ENCODE assay signal across 1 cellular context in the genomic region with DNA sequence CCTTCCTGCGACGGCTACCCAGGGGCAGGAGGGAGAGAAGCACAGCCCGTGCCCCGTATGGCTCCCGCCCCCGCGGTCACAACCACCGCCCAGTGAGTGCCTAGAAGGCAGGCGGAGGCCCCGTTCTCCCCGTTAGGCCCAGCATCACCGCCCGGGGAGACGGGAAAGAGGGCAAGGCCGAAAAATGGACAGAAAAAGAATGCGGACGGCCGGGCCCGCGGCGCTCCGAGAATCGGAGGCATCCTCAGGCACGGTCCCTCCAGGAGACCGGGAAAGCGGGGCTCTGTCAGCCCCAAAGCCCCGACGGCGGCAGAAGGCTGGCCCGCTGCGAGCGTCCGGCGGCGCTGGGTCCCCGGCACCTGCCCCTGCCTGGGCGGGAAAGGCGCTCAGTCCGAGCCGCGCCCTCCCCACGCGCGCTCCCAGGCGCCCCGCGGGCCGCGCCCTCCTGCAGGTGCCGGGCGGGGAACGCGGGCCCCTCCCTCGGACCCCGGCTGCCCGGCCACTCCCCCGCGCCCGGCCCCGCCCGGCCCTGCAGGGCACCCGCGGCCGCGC.
A peak's percentile ranks its signal among the peaks of the same experiment; 100 is the strongest.
TF ChIP-seq lines count a peak whose summit lies in the region.

No MANE protein-coding gene starts in this region.

TF ChIP-seq in HepG2, 621 proteins besides CTCF, POLR2A, EP300 and RAD21 (continued from another document and continues in another):
- TF ChIP-seq ZNF784 (CRISPR knock-in tag; IDR thresholded peaks at IDR 0.05; ENCODE audit: borderline replicate concordance) (0 out of 2 replicates have a peak, but pooled peaks have one; percentile 9), ZNF709 (CRISPR knock-in tag; IDR thresholded peaks at IDR 0.05) (peak; percentile 27), NFAT5 (CRISPR knock-in tag; IDR thresholded peaks at IDR 0.05) (peak; percentile 79; the same call in 1 of the 2 replicates), KLF6 (CRISPR knock-in tag; IDR thresholded peaks at IDR 0.05) (0 out of 2 replicates have a peak, but pooled peaks have one; percentile 37), CREM (IDR thresholded peaks at IDR 0.05) (no peak), CREM (CRISPR knock-in tag; IDR thresholded peaks at IDR 0.05) (peak; percentile 7; the same call in 1 of the 2 replicates), ARID5B (CRISPR knock-in tag; IDR thresholded peaks at IDR 0.05) (no peak), IRX3 (CRISPR knock-in tag; IDR thresholded peaks at IDR 0.05; ENCODE audit: borderline replicate concordance, low read depth) (0 out of 2 replicates have a peak, but pooled peaks have one; percentile 24), ZNF589 (CRISPR knock-in tag; conservative IDR thresholded peaks at IDR 0.05) (no peak), ZNF205 (CRISPR knock-in tag; IDR thresholded peaks at IDR 0.05) (0 out of 2 replicates have a peak, but pooled peaks have one; percentile 40), SPEN (CRISPR knock-in tag; IDR thresholded peaks at IDR 0.05; ENCODE audit: low read depth) (no peak; the same call in 1 of the 2 replicates), ZNF75D (CRISPR knock-in tag; IDR thresholded peaks at IDR 0.05; ENCODE audit: borderline replicate concordance) (no peak), ZNF616 (CRISPR knock-in tag; IDR thresholded peaks at IDR 0.05; ENCODE audit: low read depth) (peak; percentile 14; the same call in 1 of the 2 replicates), MED1 (CRISPR knock-in tag; IDR thresholded peaks at IDR 0.05) (0 out of 2 replicates have a peak, but pooled peaks have one; percentile 17), ZNF234 (CRISPR knock-in tag; conservative IDR thresholded peaks at IDR 0.05) (no peak), ZNF329 (CRISPR knock-in tag; IDR thresholded peaks at IDR 0.05; ENCODE audit: low read depth) (0 out of 2 replicates have a peak, but pooled peaks have one; percentile 23), RNF2 (conservative IDR thresholded peaks at IDR 0.05; ENCODE audit: low read depth) (no peak), SATB2 (CRISPR knock-in tag; IDR thresholded peaks at IDR 0.05) (no peak), ZBTB38 (CRISPR knock-in tag; IDR thresholded peaks at IDR 0.05) (0 out of 2 replicates have a peak, but pooled peaks have one; percentile 36), ZFX (CRISPR knock-in tag; IDR thresholded peaks at IDR 0.05; ENCODE audit: low read depth) (peak; percentile 27; the same call in 1 of the 2 replicates), MEIS1 (CRISPR knock-in tag; IDR thresholded peaks at IDR 0.05; ENCODE audit: borderline replicate concordance) (no peak), FOXM1 (CRISPR knock-in tag; IDR thresholded peaks at IDR 0.05) (0 out of 2 replicates have a peak, but pooled peaks have one; percentile 48), GLI4 (CRISPR knock-in tag; IDR thresholded peaks at IDR 0.05; ENCODE audit: borderline replicate concordance) (peak; percentile 92; the same call in 1 of the 2 replicates), HNRNPLL (IDR thresholded peaks at IDR 0.05; ENCODE audit: low read depth, low read length, poor library complexity, severe bottlenecking) (no peak), ZEB1 (IDR thresholded peaks at IDR 0.05; ENCODE audit: insufficient replicate concordance, low read depth) (no peak), NR2F6 (IDR thresholded peaks at IDR 0.05) (no peak), NR2F6 (CRISPR knock-in tag; IDR thresholded peaks at IDR 0.05) (no peak), ZBTB4 (CRISPR knock-in tag; IDR thresholded peaks at IDR 0.05; ENCODE audit: borderline replicate concordance) (no peak; the same call in 1 of the 2 replicates)
- TF ChIP-seq, protein P1, sequence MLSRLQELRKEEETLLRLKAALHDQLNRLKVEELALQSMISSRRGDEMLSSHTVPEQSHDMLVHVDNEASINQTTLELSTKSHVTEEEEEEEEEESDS (CRISPR knock-in tag; IDR thresholded peaks at IDR 0.05; ENCODE audit: borderline replicate concordance) = no peak
- TF ChIP-seq, protein P2, sequence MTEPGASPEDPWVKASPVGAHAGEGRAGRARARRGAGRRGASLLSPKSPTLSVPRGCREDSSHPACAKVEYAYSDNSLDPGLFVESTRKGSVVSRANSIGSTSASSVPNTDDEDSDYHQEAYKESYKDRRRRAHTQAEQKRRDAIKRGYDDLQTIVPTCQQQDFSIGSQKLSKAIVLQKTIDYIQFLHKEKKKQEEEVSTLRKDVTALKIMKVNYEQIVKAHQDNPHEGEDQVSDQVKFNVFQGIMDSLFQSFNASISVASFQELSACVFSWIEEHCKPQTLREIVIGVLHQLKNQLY (CRISPR knock-in tag; IDR thresholded peaks at IDR 0.05) = no peak
- TF ChIP-seq, protein P3, sequence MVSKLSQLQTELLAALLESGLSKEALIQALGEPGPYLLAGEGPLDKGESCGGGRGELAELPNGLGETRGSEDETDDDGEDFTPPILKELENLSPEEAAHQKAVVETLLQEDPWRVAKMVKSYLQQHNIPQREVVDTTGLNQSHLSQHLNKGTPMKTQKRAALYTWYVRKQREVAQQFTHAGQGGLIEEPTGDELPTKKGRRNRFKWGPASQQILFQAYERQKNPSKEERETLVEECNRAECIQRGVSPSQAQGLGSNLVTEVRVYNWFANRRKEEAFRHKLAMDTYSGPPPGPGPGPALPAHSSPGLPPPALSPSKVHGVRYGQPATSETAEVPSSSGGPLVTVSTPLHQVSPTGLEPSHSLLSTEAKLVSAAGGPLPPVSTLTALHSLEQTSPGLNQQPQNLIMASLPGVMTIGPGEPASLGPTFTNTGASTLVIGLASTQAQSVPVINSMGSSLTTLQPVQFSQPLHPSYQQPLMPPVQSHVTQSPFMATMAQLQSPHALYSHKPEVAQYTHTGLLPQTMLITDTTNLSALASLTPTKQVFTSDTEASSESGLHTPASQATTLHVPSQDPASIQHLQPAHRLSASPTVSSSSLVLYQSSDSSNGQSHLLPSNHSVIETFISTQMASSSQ (IDR thresholded peaks at IDR 0.05; ENCODE audit: low read depth) = no peak
- TF ChIP-seq, protein P3 (CRISPR knock-in tag; IDR thresholded peaks at IDR 0.05; ENCODE audit: borderline replicate concordance) = no peak
